In the genomic region with DNA sequence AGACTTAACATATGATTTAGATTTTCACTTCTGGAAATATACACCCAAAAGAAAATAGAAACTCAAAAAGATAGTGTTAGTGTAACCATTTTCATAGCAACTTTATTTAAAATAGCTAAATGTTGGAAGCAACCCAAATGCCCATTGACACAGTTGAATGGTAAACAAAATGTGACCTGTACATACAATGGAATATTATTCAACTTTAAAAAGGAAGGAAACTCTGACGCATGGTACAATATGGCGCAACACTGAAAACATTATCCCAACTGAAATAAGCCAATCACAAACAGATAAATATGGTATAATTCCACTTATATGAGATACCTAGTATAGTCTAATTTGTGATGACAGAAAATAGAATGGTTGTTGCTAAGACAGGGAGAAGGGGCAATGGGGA, we compare ENCODE assay signal across 8 cellular contexts.
"Had no signal": no experiment of that assay in that cellular context is flagged by ENCODE, and none has a peak within 500 bp of the region (broad histone marks: within the 10 kb centered on the region; RNA-seq: fewer than 3 reads in every experiment).

No MANE protein-coding gene starts in this region.

- DNase-seq: H9, HCEC 1CT, IMR-90, KBM-7 had no signal

- H3K4me2 ChIP-seq: GM23338 had no signal

- H2AFZ ChIP-seq: GM23338 had no signal

- FAIRE-seq: H1, H54, HTR-8/SVneo had no signal

- H3K4me3 ChIP-seq: GM23338 had no signal

- ATAC-seq: GM23338 had no signal
